8 cellular contexts compared by ENCODE assay signal in the genomic region with DNA sequence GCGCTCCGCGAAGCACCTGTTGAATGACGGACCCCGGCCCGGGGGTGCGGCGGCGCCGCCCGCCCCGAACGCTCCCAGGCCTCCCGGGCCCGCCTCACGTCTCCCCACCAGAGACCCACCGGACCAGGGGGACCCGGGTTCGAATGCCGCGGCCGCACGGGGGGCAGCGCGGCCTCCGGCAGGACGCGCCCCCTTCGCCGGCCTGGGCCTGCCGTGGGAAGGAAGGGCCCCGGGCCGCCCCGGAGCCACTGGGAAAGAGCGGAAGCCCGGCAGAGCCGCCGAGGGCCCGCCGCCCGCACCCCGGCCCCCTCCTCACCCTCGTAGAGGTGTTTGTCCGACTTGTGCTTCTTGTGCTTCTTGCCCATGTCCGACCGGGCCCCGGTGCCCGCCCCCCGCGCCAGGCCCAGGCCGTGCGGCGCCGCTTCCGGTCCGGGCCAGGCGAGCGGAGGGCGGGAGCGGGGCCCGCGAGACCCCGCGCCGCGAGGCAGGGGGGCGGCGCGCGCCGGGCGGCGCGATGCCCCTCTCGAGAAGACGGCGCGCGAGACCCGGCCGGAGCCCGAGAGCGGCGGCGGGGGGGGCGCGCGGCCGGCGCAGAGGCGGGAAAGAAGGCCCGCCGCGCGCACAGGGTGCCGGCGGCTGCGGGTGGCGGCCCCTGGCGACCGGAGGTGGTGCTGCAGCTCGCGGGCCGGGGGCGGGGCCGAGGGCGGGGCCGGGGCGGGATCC. TPM values are rescaled to one million over a fixed set of nuclear protein-coding genes. Genes with fewer than 3 reads are reported as not detected.
DNase-seq lines count a peak whose midpoint lies in the region; ATAC-seq and TF ChIP-seq lines count a peak whose summit lies in the region.

A gene (minus strand): TSS at position 579 of the 723 bp plus-strand sequence. CDS start 214 bp downstream, at position 365.

- no peaks in the 10 kb centered on the region for H3K9me3 ChIP-seq in right lobe of liver

- H3K4me3 ChIP-seq in right lobe of liver: peak within 1 kb of the TSS; percentile 86 to 92 (median 91)

- DNase-seq in NCI-H1436 (lab: John Stamatoyannopoulos, UW) (peak; percentile 65), NCI-H1436 treated with DMSO at 0.1 percent for 48 hours (lab: John Stamatoyannopoulos, UW) (no peak), NCI-H1092 treated with DMSO at 0.1 percent for 48 hours (lab: John Stamatoyannopoulos, UW) (peak; percentile 67), dermis blood vessel endothelial cell (peak; percentile 75), right lobe of liver (peak; percentile 65 to 74 (median 67))
- peak; percentile 59 to 72 for DNase-seq in activated CD4-positive, alpha-beta T cell treated with anti-CD3 and anti-CD28 coated beads for 4 hours
- DNase-seq in stimulated activated CD4-positive, alpha-beta T cell treated with anti-CD3 and anti-CD28 coated beads, Interleukin-4, amount 100 ng/mL, for 24 hours: peak; percentile 65

- H3K27ac ChIP-seq in right lobe of liver: peak within 1 kb of the TSS in 2 of 3 donors; percentile 21 to 60

- no peaks in the 10 kb centered on the region for H3K27me3 ChIP-seq in right lobe of liver

- no peak for TF ChIP-seq POLR2A in right lobe of liver (IDR thresholded peaks at IDR 0.05)

- intact Hi-C loops in right lobe of liver (cut with DNase I): no loop called here

- ATAC-seq in HG02588 (IDR thresholded peaks at IDR 0.05; ENCODE audit: unreplicated experiment) (peak; percentile 76), right lobe of liver (peak; percentile 91 to 95 (median 93))

- peak; percentile 33 to 76 (median 48) for TF ChIP-seq CTCF in right lobe of liver (IDR thresholded peaks at IDR 0.05)

- 2% methylated on average over 12 of the region's 109 CpGs for WGBS in right lobe of liver (ENCODE audit: insufficient coverage, low coverage, low lambda C conversion rate, missing lambda C conversion rate)

- peaks cover 0 to 28% (median 4%) of the 10 kb centered on the region in 4 donors for H3K4me1 ChIP-seq in right lobe of liver

- H3K36me3 ChIP-seq in right lobe of liver: peaks cover 0 to 25% (median 4%) of the 10 kb centered on the region in 4 donors

RNA-seq across cellular contexts. Expression of the gene that starts here (rescaled TPM):
- total RNA-seq in dermis blood vessel endothelial cell (44.6 and 53.8 TPM in 2 replicates), right lobe of liver (10 to 100 TPM; 16.9 to 24.1 (median 20.2) TPM)
